In the genomic region with DNA sequence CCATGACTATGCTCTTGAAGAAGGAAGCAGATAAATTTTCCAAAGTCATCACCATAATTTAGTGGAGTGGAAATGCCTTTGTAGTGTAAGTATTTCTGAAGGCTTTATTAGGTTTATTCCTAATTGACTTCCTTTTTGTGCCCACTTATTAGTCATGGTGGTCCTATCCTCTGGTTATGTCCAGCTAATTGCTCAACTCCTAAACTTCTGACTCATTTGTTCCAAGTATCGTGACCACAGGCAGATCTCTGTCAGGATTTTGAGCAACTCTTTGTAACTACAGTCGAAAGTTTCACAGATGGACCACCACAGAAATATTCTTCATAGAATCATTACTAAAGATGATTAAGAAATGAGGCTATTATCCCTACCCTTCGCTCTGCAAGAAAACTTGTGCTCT, we compare ENCODE assay signal across 16 cellular contexts.
DNase-seq lines count a peak whose midpoint lies in the region; TF ChIP-seq lines count a peak whose summit lies in the region.
"Had no signal": no experiment of that assay in that cellular context is flagged by ENCODE, and none has a peak within 500 bp of the region (broad histone marks: within the 10 kb centered on the region; RNA-seq: fewer than 3 reads in every experiment).

No MANE protein-coding gene starts in this region.

- H3K27me3 ChIP-seq in brain microvascular endothelial cell (replicated peaks), result no peaks in the 10 kb centered on the region
- H3K27me3 ChIP-seq in kidney epithelial cell (ENCODE audit: control insufficient read depth, insufficient read depth, low read length), result no peaks in the 10 kb centered on the region
- H3K27me3 ChIP-seq: uterus had no signal

- H3K36me3 Mint-ChIP-seq in CD14-positive monocyte, result no peaks in the 10 kb centered on the region
- H3K36me3 Mint-ChIP-seq: naive thymus-derived CD8-positive, alpha-beta T cell; T-cell had no signal

- no peaks in the 10 kb centered on the region for H3K4me1 Mint-ChIP-seq in CD14-positive monocyte
- H3K4me1 Mint-ChIP-seq: naive thymus-derived CD8-positive, alpha-beta T cell; T-cell had no signal

- intact Hi-C loops in CD14-positive monocyte (cut with micrococcal nuclease), result no loop called here

- in situ Hi-C loops in brain microvascular endothelial cell (cut with HindIII; ENCODE audit: low pct_ligation_motif_present, low sequenced_read_pairs), result no loop called here
- in situ Hi-C loops in KBM-7 (cut with MboI; ENCODE audit: low pct_unique_long_range_greater_than_20kb, low sequenced_read_pairs), result no loop called here

- H3K4me3 Mint-ChIP-seq in CD14-positive monocyte, result no peak overlapping the region
- H3K4me3 Mint-ChIP-seq: naive thymus-derived CD8-positive, alpha-beta T cell; T-cell had no signal

- no peak for TF ChIP-seq CTCF in AG10803 (conservative IDR thresholded peaks at IDR 0.05; ENCODE audit: low read length)
- no peak for TF ChIP-seq CTCF in brain microvascular endothelial cell (IDR thresholded peaks at IDR 0.05; ENCODE audit: low read depth, low read length, missing control alignments)
- no peak for TF ChIP-seq CTCF in kidney epithelial cell (IDR thresholded peaks at IDR 0.05; ENCODE audit: insufficient read depth, low read length, poor library complexity, severe bottlenecking)
- TF ChIP-seq CTCF in CD14-positive monocyte (IDR thresholded peaks at IDR 0.05), result no peak

- H3K36me3 ChIP-seq in brain microvascular endothelial cell (replicated peaks) (no peaks in the 10 kb centered on the region), kidney epithelial cell (ENCODE audit: control insufficient read depth, insufficient read depth, low read length) (no peaks in the 10 kb centered on the region)
- H3K36me3 ChIP-seq: left ventricle myocardium inferior, uterus had no signal

- H3K27ac ChIP-seq in brain microvascular endothelial cell, result peak overlapping the region; percentile 30
- H3K27ac ChIP-seq: C4-2B, left ventricle myocardium inferior, uterus had no signal

- H3K4me3 ChIP-seq in AG10803 (ENCODE audit: low read length), result no peak overlapping the region
- no peak overlapping the region for H3K4me3 ChIP-seq in brain microvascular endothelial cell (ENCODE audit: low read depth, low read length)
- H3K4me3 ChIP-seq in kidney epithelial cell (ENCODE audit: low read depth, low read length), result no peak overlapping the region
- H3K4me3 ChIP-seq: left ventricle myocardium inferior, uterus had no signal

- DNase-seq in AG10803 (ENCODE audit: low read depth), result peak; percentile 43
- DNase-seq in M059J (ENCODE audit: low read depth), result peak; percentile 98
- DNase-seq in brain microvascular endothelial cell, result peak; percentile 61
- DNase-seq in kidney epithelial cell (ENCODE audit: low read depth), result peak; percentile 71
- no peak for DNase-seq in KBM-7
- no peak for DNase-seq in CD14-positive monocyte (ENCODE audit: low spot score)
- no peak for DNase-seq in islet precursor cell
- no peak for DNase-seq in stimulated activated CD4-positive, alpha-beta T cell treated with anti-CD3 and anti-CD28 coated beads, Interleukin-2, amount 100 ng/mL, for 48 hours
- DNase-seq: activated CD4-positive, alpha-beta T cell treated with anti-CD3 and anti-CD28 coated beads for 1 hour; left ventricle myocardium inferior; naive thymus-derived CD8-positive, alpha-beta T cell; right cardiac atrium; stimulated activated naive CD4-positive, alpha-beta T cell treated with Interleukin-2 at 50 U/mL for 16 hours; T-cell; uterus had no signal

- H3K27ac Mint-ChIP-seq in CD14-positive monocyte, result no peak overlapping the region
- H3K27ac Mint-ChIP-seq: naive thymus-derived CD8-positive, alpha-beta T cell; T-cell had no signal

- H3K27me3 Mint-ChIP-seq in CD14-positive monocyte (ENCODE audit: low read depth in 3 of 3), result no peaks in the 10 kb centered on the region
- H3K27me3 Mint-ChIP-seq: naive thymus-derived CD8-positive, alpha-beta T cell; T-cell had no signal

- peaks cover 3 to 10% (median 7%) of the 10 kb centered on the region in 7 donors for H3K9me3 Mint-ChIP-seq in CD14-positive monocyte

Comparison
In these comparisons a context has a peak if more than half of its experiments do, and no peak if none do; other contexts are left out.
1. DNase-seq: peak in AG10803 (single experiment), M059J (single experiment), brain microvascular endothelial cell (single experiment) and kidney epithelial cell (single experiment); none in KBM-7 (single experiment), CD14-positive monocyte (single experiment), islet precursor cell (single experiment) and stimulated activated CD4-positive, alpha-beta T cell treated with anti-CD3 and anti-CD28 coated beads, Interleukin-2, amount 100 ng/mL, for 48 hours (0 of 2).